8 cellular contexts compared by ENCODE assay signal in genomic region chr6:79544299-79544927, GRCh38. TPM values are rescaled to one million over a fixed set of nuclear protein-coding genes. Genes with fewer than 3 reads are reported as not detected.
DNase-seq lines count a peak whose midpoint lies in the region; ATAC-seq, FAIRE-seq and TF ChIP-seq lines count a peak whose summit lies in the region.

No MANE protein-coding gene starts in this region.

- H3K4me1 ChIP-seq in Peyer's patch (no peaks in the 10 kb centered on the region), suprapubic skin (peaks cover 21% of the 10 kb centered on the region)

- ATAC-seq in HG02938 (IDR thresholded peaks at IDR 0.05; ENCODE audit: unreplicated experiment), result peak; percentile 58
- ATAC-seq in activated CD8-positive, alpha-beta T cell treated with anti-CD3 and anti-CD28 coated beads, Interleukin-2, amount 10 ng/mL, durations not matched to agents 7 days and 5 days, result no peak

- H3K4me3 Mint-ChIP-seq in glutamatergic neuron (ENCODE audit: unreplicated experiment), result peak overlapping the region; percentile 67
- no peak overlapping the region for H3K4me3 Mint-ChIP-seq in activated CD8-positive, alpha-beta T cell treated with anti-CD3 and anti-CD28 coated beads, Interleukin-2, amount 10 ng/mL, durations not matched to agents 7 days and 5 days

- CTCF ChIA-PET in activated CD8-positive, alpha-beta T cell treated with anti-CD3 and anti-CD28 coated beads, Interleukin-2, amount 10 ng/mL, durations not matched to agents 7 days and 5 days (lab: Charles Lee), result no interaction called here

- WGBS in suprapubic skin, result 61% methylated on average over 2 of the region's 2 CpGs

- DNase-seq in NCI-H2171 treated with DMSO at 0.1 percent for 48 hours (lab: John Stamatoyannopoulos, UW), result peak; percentile 28
- DNase-seq in NCI-H2171 (lab: John Stamatoyannopoulos, UW), result no peak
- DNase-seq in Peyer's patch, result no peak
- DNase-seq in glutamatergic neuron, result no peak
- DNase-seq in suprapubic skin (ENCODE audit: low spot score in 2 of 2), result no peak
- no peak for DNase-seq in activated CD8-positive, alpha-beta T cell treated with anti-CD3 and anti-CD28 coated beads, Interleukin-2, amount 10 ng/mL, durations not matched to agents 7 days and 5 days
- no peak for DNase-seq in D721Med (ENCODE audit: insufficient read length, low spot score)

- TF ChIP-seq CTCF in Peyer's patch (IDR thresholded peaks at IDR 0.05) (no peak), glutamatergic neuron (IDR thresholded peaks at IDR 0.05; ENCODE audit: partially characterized antibody, unreplicated experiment) (peak; percentile 6), suprapubic skin (IDR thresholded peaks at IDR 0.05) (no peak), D721Med (IDR thresholded peaks at IDR 0.05; ENCODE audit: insufficient read depth, missing control alignments) (no peak)

- no peaks in the 10 kb centered on the region for H3K36me3 Mint-ChIP-seq in glutamatergic neuron (ENCODE audit: unreplicated experiment)
- H3K36me3 Mint-ChIP-seq in activated CD8-positive, alpha-beta T cell treated with anti-CD3 and anti-CD28 coated beads, Interleukin-2, amount 10 ng/mL, durations not matched to agents 7 days and 5 days (ENCODE audit: low read depth), result no peaks in the 10 kb centered on the region

- H3K4me1 Mint-ChIP-seq in glutamatergic neuron (ENCODE audit: low read depth, unreplicated experiment), result peaks cover 10% of the 10 kb centered on the region
- H3K4me1 Mint-ChIP-seq in activated CD8-positive, alpha-beta T cell treated with anti-CD3 and anti-CD28 coated beads, Interleukin-2, amount 10 ng/mL, durations not matched to agents 7 days and 5 days (ENCODE audit: low read depth), result no peaks in the 10 kb centered on the region

- TF ChIP-seq EP300 in suprapubic skin (IDR thresholded peaks at IDR 0.05), result no peak

- H3K4me3 ChIP-seq in Peyer's patch, result no peak overlapping the region
- H3K4me3 ChIP-seq in suprapubic skin, result no peak overlapping the region

- H3K27ac Mint-ChIP-seq in glutamatergic neuron (ENCODE audit: unreplicated experiment), result peak overlapping the region; percentile 92
- H3K27ac Mint-ChIP-seq in activated CD8-positive, alpha-beta T cell treated with anti-CD3 and anti-CD28 coated beads, Interleukin-2, amount 10 ng/mL, durations not matched to agents 7 days and 5 days, result no peak overlapping the region

- no peak for FAIRE-seq in D721Med (lab: Jason Lieb, UNC)

- H3K27me3 ChIP-seq in Peyer's patch (no peaks in the 10 kb centered on the region), suprapubic skin (no peaks in the 10 kb centered on the region)

- peaks cover 2% of the 10 kb centered on the region for H3K9me3 Mint-ChIP-seq in glutamatergic neuron (ENCODE audit: unreplicated experiment)
- H3K9me3 Mint-ChIP-seq in activated CD8-positive, alpha-beta T cell treated with anti-CD3 and anti-CD28 coated beads, Interleukin-2, amount 10 ng/mL, durations not matched to agents 7 days and 5 days (ENCODE audit: insufficient read depth), result no peaks in the 10 kb centered on the region

- H3K9me3 ChIP-seq in Peyer's patch (no peaks in the 10 kb centered on the region), suprapubic skin (no peaks in the 10 kb centered on the region)

- H3K27ac ChIP-seq in Peyer's patch, result peak overlapping the region in 3 of 4 donors; percentile 18 to 73 (median 47)
- peak overlapping the region; percentile 57 for H3K27ac ChIP-seq in suprapubic skin

- H3K36me3 ChIP-seq in Peyer's patch, result no peaks in the 10 kb centered on the region
- H3K36me3 ChIP-seq in suprapubic skin, result no peaks in the 10 kb centered on the region

- no peak for TF ChIP-seq POLR2A in Peyer's patch (IDR thresholded peaks at IDR 0.05)
- TF ChIP-seq POLR2A in suprapubic skin (IDR thresholded peaks at IDR 0.05), result no peak

- H3K27me3 Mint-ChIP-seq in glutamatergic neuron (ENCODE audit: unreplicated experiment), result peaks cover 2% of the 10 kb centered on the region
- peaks cover 2% of the 10 kb centered on the region for H3K27me3 Mint-ChIP-seq in activated CD8-positive, alpha-beta T cell treated with anti-CD3 and anti-CD28 coated beads, Interleukin-2, amount 10 ng/mL, durations not matched to agents 7 days and 5 days (ENCODE audit: low read depth)

- POLR2A ChIA-PET in activated CD8-positive, alpha-beta T cell treated with anti-CD3 and anti-CD28 coated beads, Interleukin-2, amount 10 ng/mL, durations not matched to agents 7 days and 5 days (lab: Charles Lee), result no interaction called here

RNA-seq across cellular contexts. Expression of gene LCA5, which starts 7.2 kb away (rescaled TPM):
- total RNA-seq in Peyer's patch (1 to 10 TPM in 3 of 4 donors, under 1 TPM in 1; 0.88 to 5.0 (median 2.0) TPM), glutamatergic neuron (ENCODE audit: unreplicated experiment) (5.3 TPM), suprapubic skin (1 to 10 TPM in 3 of 4 donors, under 1 TPM in 1; 0.95 to 2.6 (median 1.5) TPM)
- total RNA-seq in activated CD8-positive, alpha-beta T cell treated with anti-CD3 and anti-CD28 coated beads, Interleukin-2, amount 10 ng/mL, durations not matched to agents 7 days and 5 days, result not detected
